ENCODE assay signal across 26 cellular contexts in genomic region chr10:104183682-104184081, GRCh38. TPM values are rescaled to one million over a fixed set of nuclear protein-coding genes. Genes with fewer than 3 reads are reported as not detected.
DNase-seq lines count a peak whose midpoint lies in the region; ATAC-seq, FAIRE-seq and TF ChIP-seq lines count a peak whose summit lies in the region.
"Had no signal": no experiment of that assay in that cellular context is flagged by ENCODE, and none has a peak within 500 bp of the region (broad histone marks: within the 10 kb centered on the region; RNA-seq: fewer than 3 reads in every experiment).

No MANE protein-coding gene starts in this region.

- TF ChIP-seq RAD21 in IMR-90 (IDR thresholded peaks at IDR 0.05; ENCODE audit: low read length): no peak
- TF ChIP-seq RAD21 in H1 (IDR thresholded peaks at IDR 0.05 in 1 of 2, conservative IDR thresholded peaks at IDR 0.05 in 1 of 2; ENCODE audit: low read depth in 2 of 2, low read length in 2 of 2): no peak

- H4K5ac ChIP-seq in IMR-90 (ENCODE audit: low read depth, low read length) (no peak overlapping the region), H1 (ENCODE audit: insufficient read length, low read depth, low read length) (no peak overlapping the region)

- no peak overlapping the region for H2AK9ac ChIP-seq in IMR-90 (replicated peaks; ENCODE audit: low read depth, low read length, poor library complexity)

- H3K14ac ChIP-seq in IMR-90 (replicated peaks; ENCODE audit: low read depth, low read length) (no peak overlapping the region), H1 (ENCODE audit: insufficient read length) (no peak overlapping the region)

- ATAC-seq in IMR-90 (ENCODE audit: low read depth): no peak
- ATAC-seq: GM12878 had no signal

- H3K36me3 ChIP-seq in IMR-90 (ENCODE audit: control insufficient read depth, insufficient read depth, low read length) (no peaks in the 10 kb centered on the region), H1 (ENCODE audit: control insufficient read depth in 2 of 4, insufficient read depth in 4 of 4, low read length in 3 of 4) (no peaks in the 10 kb centered on the region)
- H3K36me3 ChIP-seq: BE2C, BLaER1 had no signal

- no peak overlapping the region for H2BK12ac ChIP-seq in H1 (ENCODE audit: low read depth, low read length)

- H3K9me3 ChIP-seq in IMR-90 (ENCODE audit: control insufficient read depth, insufficient read depth, low read length): no peaks in the 10 kb centered on the region
- no peaks in the 10 kb centered on the region for H3K9me3 ChIP-seq in H1 (ENCODE audit: insufficient read depth in 2 of 2, low read depth in 1 of 2, low read length in 1 of 2)
- H3K9me3 ChIP-seq: BE2C, BLaER1 had no signal

- WGBS in IMR-90 (ENCODE audit: extremely low coverage in 2 of 2, insufficient read length in 1 of 2), 2 experiments: 80% methylated on average over 1 of the region's 4 CpGs; no CpG with 5 or more reads in 1 of the 2 experiments
- WGBS in H1 (ENCODE audit: extremely low coverage in 1 of 2, insufficient coverage in 1 of 2, insufficient read length in 1 of 2, insufficient replicate concordance in 2 of 2, low coverage in 1 of 2, low lambda C conversion rate in 2 of 2, missing lambda C conversion rate in 1 of 2), 2 experiments: 84% methylated on average over 4 of the region's 4 CpGs; no CpG with 5 or more reads in 1 of the 2 experiments

- H3K4me1 ChIP-seq in IMR-90 (ENCODE audit: control insufficient read depth, insufficient read depth, low read length) (no peaks in the 10 kb centered on the region), H1 (replicated peaks in 1 of 4; ENCODE audit: control insufficient read depth in 3 of 4, insufficient read depth in 4 of 4, low read length in 3 of 4) (no peaks in the 10 kb centered on the region)
- H3K4me1 ChIP-seq: BE2C, BLaER1 had no signal

- H2AFZ ChIP-seq in IMR-90 (replicated peaks; ENCODE audit: low read length, poor library complexity) (no peak overlapping the region), H1 (ENCODE audit: low read length) (no peak overlapping the region)

- no peaks in the 10 kb centered on the region for H3K9me1 ChIP-seq in IMR-90 (ENCODE audit: insufficient read depth, low read length)

- H2AK5ac ChIP-seq in IMR-90 (ENCODE audit: low read depth, low read length) (no peak overlapping the region), H1 (ENCODE audit: low read depth, low read length) (no peak overlapping the region)

- H3K4ac ChIP-seq in IMR-90 (ENCODE audit: low read depth, low read length): no peak overlapping the region
- H3K4ac ChIP-seq in H1 (replicated peaks; ENCODE audit: insufficient read length, low read depth, low read length): no peak overlapping the region

- no peaks in the 10 kb centered on the region for H3K79me2 ChIP-seq in H1 (ENCODE audit: control insufficient read depth in 1 of 2, insufficient read depth in 2 of 2, low read length in 2 of 2)

- H3K23me2 ChIP-seq in H1 (ENCODE audit: low read depth, low read length): no peaks in the 10 kb centered on the region

- in situ Hi-C loops in IMR-90 (cut with MboI; ENCODE audit: low sequenced_read_pairs): no loop called here

- H4K8ac ChIP-seq in IMR-90 (ENCODE audit: low read depth in 2 of 2, low read length in 2 of 2): no peak overlapping the region
- no peak overlapping the region for H4K8ac ChIP-seq in H1 (ENCODE audit: extremely low read depth, insufficient read depth, low read length)

- TF ChIP-seq POLR2A in IMR-90 (IDR thresholded peaks at IDR 0.05; ENCODE audit: low read depth, low read length) (no peak), H1 (IDR thresholded peaks at IDR 0.05; ENCODE audit: control extremely low read depth in 1 of 2, low read depth in 2 of 2, low read length in 2 of 2) (no peak)

- H3K27me3 ChIP-seq in IMR-90 (ENCODE audit: control insufficient read depth, insufficient read depth, low read length): peaks cover 27% of the 10 kb centered on the region
- H3K27me3 ChIP-seq in H1 (replicated peaks in 1 of 4; ENCODE audit: control insufficient read depth in 3 of 4, extremely low read depth in 1 of 4, insufficient read depth in 3 of 4, low read length in 3 of 4): no peaks in the 10 kb centered on the region
- H3K27me3 ChIP-seq: BLaER1 had no signal

- no peak overlapping the region for H3K56ac ChIP-seq in IMR-90 (ENCODE audit: extremely low read depth, insufficient read depth, low read length)
- H3K56ac ChIP-seq in H1 (replicated peaks; ENCODE audit: insufficient read length, low read depth, low read length): no peak overlapping the region

- FAIRE-seq in H1 (lab: Jason Lieb, UNC): no peak
- FAIRE-seq: A204.1, GM12878, GM12892, GM18507 had no signal

- intact Hi-C loops in IMR-90 (cut with micrococcal nuclease): no loop called here

- H3K79me1 ChIP-seq in IMR-90 (ENCODE audit: low read depth in 1 of 2, low read length in 2 of 2): no peaks in the 10 kb centered on the region
- no peaks in the 10 kb centered on the region for H3K79me1 ChIP-seq in H1 (ENCODE audit: low read depth, low read length)

- H3K27ac ChIP-seq in IMR-90 (ENCODE audit: insufficient read depth, low read length) (no peak overlapping the region), VCaP (0 out of 2 replicates have a peak overlapping the region, but pooled peaks have one; percentile 13), H1 (ENCODE audit: low read depth, low read length) (no peak overlapping the region)
- H3K27ac ChIP-seq: BLaER1 had no signal

- H3K4me3 ChIP-seq in IMR-90 (ENCODE audit: insufficient read depth, low read depth, low read length): no peak overlapping the region
- H3K4me3 ChIP-seq in H1 (ENCODE audit: extremely low read depth in 1 of 4, insufficient read depth in 2 of 4, low read depth in 3 of 4, low read length in 4 of 4): no peak overlapping the region
- H3K4me3 ChIP-seq: BLaER1, GM12878 had no signal

- H2BK20ac ChIP-seq in IMR-90 (ENCODE audit: low read depth, low read length): no peak overlapping the region
- no peak overlapping the region for H2BK20ac ChIP-seq in H1 (ENCODE audit: low read length)

- TF ChIP-seq CTCF in IMR-90 (conservative IDR thresholded peaks at IDR 0.05; ENCODE audit: low read depth, low read length) (no peak), VCaP (conservative IDR thresholded peaks at IDR 0.05) (no peak), H1 (IDR thresholded peaks at IDR 0.05; ENCODE audit: control extremely low read depth in 1 of 3, insufficient read depth in 1 of 3, low read depth in 1 of 3, low read length in 3 of 3) (no peak)

- dilution Hi-C loops in IMR-90 (cut with HindIII; ENCODE audit: low sequenced_read_pairs, unreplicated experiment): no loop called here

- H3K4me2 ChIP-seq in IMR-90 (ENCODE audit: low read depth, low read length) (no peak overlapping the region), H1 (ENCODE audit: insufficient read depth in 1 of 2, low read depth in 2 of 2, low read length in 2 of 2) (no peak overlapping the region)
- H3K4me2 ChIP-seq: BLaER1 had no signal

- H3K9ac ChIP-seq in IMR-90 (ENCODE audit: low read depth, low read length) (no peak overlapping the region), H1 (replicated peaks in 1 of 4; ENCODE audit: extremely low read depth in 1 of 4, low read depth in 3 of 4, low read length in 3 of 4) (no peak overlapping the region)
- H3K9ac ChIP-seq: BLaER1 had no signal

- H3K23ac ChIP-seq in IMR-90 (ENCODE audit: low read depth, low read length): no peak overlapping the region
- no peak overlapping the region for H3K23ac ChIP-seq in H1 (ENCODE audit: insufficient read length)

- H2BK120ac ChIP-seq in IMR-90 (ENCODE audit: low read depth, low read length) (no peak overlapping the region), H1 (replicated peaks; ENCODE audit: low read depth, low read length) (no peak overlapping the region)

- no peak overlapping the region for H4K91ac ChIP-seq in IMR-90 (ENCODE audit: insufficient read depth, low read depth, low read length)
- H4K91ac ChIP-seq in H1 (replicated peaks; ENCODE audit: insufficient read length, low read length): no peak overlapping the region

- POLR2A ChIA-PET in IMR-90 (lab: Charles Lee; ENCODE audit: unreplicated experiment) (no interaction called here), H1 (lab: Charles Lee; ENCODE audit: partially characterized antibody) (no interaction called here)

- no peak overlapping the region for H2BK5ac ChIP-seq in IMR-90 (ENCODE audit: low read depth, low read length, poor library complexity, severe bottlenecking)
- H2BK5ac ChIP-seq in H1 (ENCODE audit: low read depth, low read length): no peak overlapping the region

- no TSS peak for BruUV-seq in IMR-90 (replicated peaks; lab: Mats Ljungman, UMichigan)

- no peak overlapping the region for H3K18ac ChIP-seq in IMR-90 (ENCODE audit: low read depth, low read length)
- no peak overlapping the region for H3K18ac ChIP-seq in H1 (ENCODE audit: extremely low read depth, low read length)

- DNase-seq in IMR-90 (no peak), H1 (ENCODE audit: low read depth in 1 of 2, low spot score in 2 of 2) (no peak), MV-4-11 (lab: John Stamatoyannopoulos, UW) (no peak), HPDE6-E6E7 (ENCODE audit: extremely low spot score) (no peak), GOT3 (lab: John Stamatoyannopoulos, UW) (no peak)
- DNase-seq: 8988T; ACHN; BE2C; C1 segment of cervical spinal cord; CD4-positive, alpha-beta memory T cell; CD4-positive, CD25-positive, alpha-beta regulatory T cell; CD8-positive, alpha-beta memory T cell; COR-L47; DMS 273 treated with DMSO at 0.1 percent for 48 hours; DMS153; DMS53; DMS79; DND-41; EL; GDM1 had no signal

- H2BK15ac ChIP-seq in IMR-90 (ENCODE audit: low read depth, low read length): no peak overlapping the region
- no peak overlapping the region for H2BK15ac ChIP-seq in H1 (ENCODE audit: low read length)

- H4K20me1 ChIP-seq in IMR-90 (ENCODE audit: insufficient read depth, low read length) (no peaks in the 10 kb centered on the region), H1 (replicated peaks in 1 of 2; ENCODE audit: control insufficient read depth in 1 of 2, insufficient read depth in 2 of 2, low read length in 2 of 2) (no peaks in the 10 kb centered on the region)
- H4K20me1 ChIP-seq: BLaER1 had no signal

- TF ChIP-seq EP300 in H1 (IDR thresholded peaks at IDR 0.05; ENCODE audit: borderline replicate concordance in 1 of 2, low read depth in 2 of 2, low read length in 2 of 2): no peak

- CTCF ChIA-PET in IMR-90 (lab: Yijun Ruan, JAX): no interaction called here
- CTCF ChIA-PET in H1 (lab: Charles Lee; ENCODE audit: partially characterized antibody): interaction anchor here (0.6 to 1.2 kb wide), 2 partner anchors 56 to 481 kb away, joined by 3 read pairs; no protein-coding TSS in a partner anchor

RNA-seq across cellular contexts. Expression of gene CFAP43, which starts 48.5 kb away (rescaled TPM):
- total RNA-seq in IMR-90 (2012; rRNA removed): under 0.01 TPM in 1 of 2 replicates, not detected in the other
- polyA plus RNA-seq in IMR-90 (2012; rRNA removed) (0.05 and 0.07 TPM in 2 replicates), H1 (2011; rRNA removed) (0.27 and 0.35 TPM in 2 replicates)
- polyA plus RNA-seq in IMR-90 (2012; cell fraction: cytosol; rRNA removed): 0.04 TPM in 1 of 2 replicates, not detected in the other
- 0.02 TPM in 1 of 2 replicates, not detected in the other for polyA plus RNA-seq in IMR-90 (2012; cell fraction: nucleus; rRNA removed; ENCODE audit: low replicate concordance)
- 0.11 and 0.23 TPM in 2 replicates for total RNA-seq in H1 (2021; fragmentation: NEBNext Ultra II Directional; extraction: Animal tissue kit (Norgen Biotek cat#: 25700))
- polyA plus RNA-seq in H1 (2011; cell fraction: cytosol; rRNA removed): 0.47 TPM
- polyA plus RNA-seq in H1 (2011; cell fraction: nucleus; rRNA removed): 0.31 TPM
- polyA plus RNA-seq in H1 (2012, experiment 1 of 2): 0.25 to 0.69 TPM (median 0.39 TPM) in 4 replicates
- not detected for polyA plus RNA-seq in H1 (2012, experiment 2 of 2)
- 0.14 TPM for polyA plus RNA-seq in H1 (2013, experiment 1 of 2)
- polyA plus RNA-seq in H1 (2013, experiment 2 of 2): 0.13 TPM
- 0.76 and 0.82 TPM in 2 replicates for polyA minus RNA-seq in H1 (2011; rRNA and poly(A)+ RNA removed)
- not detected for polyA minus RNA-seq in H1 (2011; cell fraction: cytosol; rRNA and poly(A)+ RNA removed)
- 1.5 TPM for polyA minus RNA-seq in H1 (2011; cell fraction: nucleus; rRNA and poly(A)+ RNA removed)
- total RNA-seq: CD4-positive, alpha-beta memory T cell; CD4-positive, CD25-positive, alpha-beta regulatory T cell had no signal
- polyA plus RNA-seq: CD4-positive, alpha-beta memory T cell; CD4-positive, CD25-positive, alpha-beta regulatory T cell; CD8-positive, alpha-beta memory T cell had no signal
